Comparison of ENCODE assay signal across 13 cellular contexts in the genomic region with DNA sequence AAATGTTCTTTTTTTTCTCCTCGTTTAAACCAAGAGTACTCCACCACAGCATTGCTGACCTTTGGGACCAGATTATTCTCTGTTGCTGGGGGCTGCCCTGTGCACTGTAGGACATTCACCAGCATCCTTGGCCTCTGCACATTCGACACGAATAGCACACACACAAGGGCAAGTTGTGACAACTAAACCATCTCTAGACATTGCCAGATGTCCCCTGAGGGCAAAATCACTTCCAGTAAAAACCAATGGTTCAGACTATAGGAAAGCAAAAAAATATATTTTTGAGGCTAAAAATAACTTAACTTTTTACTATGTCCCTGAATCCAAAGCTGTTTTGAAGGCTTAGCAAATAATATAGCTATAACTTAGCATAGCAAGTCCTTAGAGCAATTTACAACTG.
DNase-seq lines count a peak whose midpoint lies in the region; ATAC-seq and TF ChIP-seq lines count a peak whose summit lies in the region.
"Had no signal": no experiment of that assay in that cellular context is flagged by ENCODE, and none has a peak within 500 bp of the region (broad histone marks: within the 10 kb centered on the region; RNA-seq: fewer than 3 reads in every experiment).

No MANE protein-coding gene starts in this region.

- H3K4me3 ChIP-seq in esophagus muscularis mucosa: no peak overlapping the region
- H3K4me3 ChIP-seq: A549 had no signal

- no peak for TF ChIP-seq EP300 in esophagus muscularis mucosa (IDR thresholded peaks at IDR 0.05)

- H3K27ac ChIP-seq in esophagus muscularis mucosa (replicated peaks in 1 of 4): no peak overlapping the region
- H3K27ac ChIP-seq: A549, HL-60 had no signal

- TF ChIP-seq POLR2A in esophagus muscularis mucosa (IDR thresholded peaks at IDR 0.05; ENCODE audit: low read depth): no peak

- ATAC-seq in HG02642 (IDR thresholded peaks at IDR 0.05; ENCODE audit: poor library complexity, unreplicated experiment) (no peak), SK-N-SH treated with all-trans-retinoic acid at 6 μM for 48 hours (no peak)
- ATAC-seq: A549; CD8-positive, alpha-beta T cell had no signal

- no peaks in the 10 kb centered on the region for H3K36me3 ChIP-seq in esophagus muscularis mucosa

- 86% methylated on average over 3 of the region's 3 CpGs for WGBS in esophagus muscularis mucosa

- H3K4me1 ChIP-seq in esophagus muscularis mucosa: no peaks in the 10 kb centered on the region
- H3K4me1 ChIP-seq: A549 had no signal

- DNase-seq in ELR (ENCODE audit: low read depth): peak; percentile 22
- peak; percentile 24 for DNase-seq in M059J (ENCODE audit: low read depth)
- peak; percentile 24 for DNase-seq in esophagus muscularis mucosa (ENCODE audit: extremely low spot score)
- no peak for DNase-seq in AG08395 (ENCODE audit: low spot score)
- DNase-seq: CD8-positive, alpha-beta T cell; COR-L47; DMS153; DMS79 treated with DMSO at 0.1 percent for 48 hours; H7 had no signal

- TF ChIP-seq CTCF in esophagus muscularis mucosa (IDR thresholded peaks at IDR 0.05): no peak

- intact Hi-C loops in esophagus muscularis mucosa (cut with DNase I): no loop called here

- no peaks in the 10 kb centered on the region for H3K27me3 ChIP-seq in esophagus muscularis mucosa

- peaks cover 0 to 24% (median 20%) of the 10 kb centered on the region in 4 donors for H3K9me3 ChIP-seq in esophagus muscularis mucosa
- H3K9me3 ChIP-seq: A549 had no signal

TF ChIP-seq in SK-N-SH treated with all-trans-retinoic acid at 6 μM for 48 hours, 23 proteins besides CTCF, POLR2A, EP300 and RAD21:
- TF ChIP-seq BACH2 (CRISPR knock-in tag; IDR thresholded peaks at IDR 0.05; ENCODE audit: borderline replicate concordance): no peak
- no peak for TF ChIP-seq PPARA (CRISPR knock-in tag; IDR thresholded peaks at IDR 0.05; ENCODE audit: borderline replicate concordance)
- no peak for TF ChIP-seq ZFP30 (CRISPR knock-in tag; IDR thresholded peaks at IDR 0.05)
- TF ChIP-seq ZNF8 (CRISPR knock-in tag; IDR thresholded peaks at IDR 0.05): no peak
- TF ChIP-seq TOX (CRISPR knock-in tag; IDR thresholded peaks at IDR 0.05; ENCODE audit: borderline replicate concordance): no peak
- TF ChIP-seq, protein P1, sequence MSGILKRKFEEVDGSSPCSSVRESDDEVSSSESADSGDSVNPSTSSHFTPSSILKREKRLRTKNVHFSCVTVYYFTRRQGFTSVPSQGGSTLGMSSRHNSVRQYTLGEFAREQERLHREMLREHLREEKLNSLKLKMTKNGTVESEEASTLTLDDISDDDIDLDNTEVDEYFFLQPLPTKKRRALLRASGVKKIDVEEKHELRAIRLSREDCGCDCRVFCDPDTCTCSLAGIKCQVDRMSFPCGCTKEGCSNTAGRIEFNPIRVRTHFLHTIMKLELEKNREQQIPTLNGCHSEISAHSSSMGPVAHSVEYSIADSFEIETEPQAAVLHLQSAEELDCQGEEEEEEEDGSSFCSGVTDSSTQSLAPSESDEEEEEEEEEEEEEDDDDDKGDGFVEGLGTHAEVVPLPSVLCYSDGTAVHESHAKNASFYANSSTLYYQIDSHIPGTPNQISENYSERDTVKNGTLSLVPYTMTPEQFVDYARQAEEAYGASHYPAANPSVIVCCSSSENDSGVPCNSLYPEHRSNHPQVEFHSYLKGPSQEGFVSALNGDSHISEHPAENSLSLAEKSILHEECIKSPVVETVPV (CRISPR knock-in tag; IDR thresholded peaks at IDR 0.05): no peak
- TF ChIP-seq SNAI2 (CRISPR knock-in tag; IDR thresholded peaks at IDR 0.05): no peak
- TF ChIP-seq ZNF70 (CRISPR knock-in tag; IDR thresholded peaks at IDR 0.05): no peak
- TF ChIP-seq OSR1 (CRISPR knock-in tag; IDR thresholded peaks at IDR 0.05): no peak
- TF ChIP-seq ISL1 (CRISPR knock-in tag; IDR thresholded peaks at IDR 0.05): no peak
- TF ChIP-seq, protein P2, sequence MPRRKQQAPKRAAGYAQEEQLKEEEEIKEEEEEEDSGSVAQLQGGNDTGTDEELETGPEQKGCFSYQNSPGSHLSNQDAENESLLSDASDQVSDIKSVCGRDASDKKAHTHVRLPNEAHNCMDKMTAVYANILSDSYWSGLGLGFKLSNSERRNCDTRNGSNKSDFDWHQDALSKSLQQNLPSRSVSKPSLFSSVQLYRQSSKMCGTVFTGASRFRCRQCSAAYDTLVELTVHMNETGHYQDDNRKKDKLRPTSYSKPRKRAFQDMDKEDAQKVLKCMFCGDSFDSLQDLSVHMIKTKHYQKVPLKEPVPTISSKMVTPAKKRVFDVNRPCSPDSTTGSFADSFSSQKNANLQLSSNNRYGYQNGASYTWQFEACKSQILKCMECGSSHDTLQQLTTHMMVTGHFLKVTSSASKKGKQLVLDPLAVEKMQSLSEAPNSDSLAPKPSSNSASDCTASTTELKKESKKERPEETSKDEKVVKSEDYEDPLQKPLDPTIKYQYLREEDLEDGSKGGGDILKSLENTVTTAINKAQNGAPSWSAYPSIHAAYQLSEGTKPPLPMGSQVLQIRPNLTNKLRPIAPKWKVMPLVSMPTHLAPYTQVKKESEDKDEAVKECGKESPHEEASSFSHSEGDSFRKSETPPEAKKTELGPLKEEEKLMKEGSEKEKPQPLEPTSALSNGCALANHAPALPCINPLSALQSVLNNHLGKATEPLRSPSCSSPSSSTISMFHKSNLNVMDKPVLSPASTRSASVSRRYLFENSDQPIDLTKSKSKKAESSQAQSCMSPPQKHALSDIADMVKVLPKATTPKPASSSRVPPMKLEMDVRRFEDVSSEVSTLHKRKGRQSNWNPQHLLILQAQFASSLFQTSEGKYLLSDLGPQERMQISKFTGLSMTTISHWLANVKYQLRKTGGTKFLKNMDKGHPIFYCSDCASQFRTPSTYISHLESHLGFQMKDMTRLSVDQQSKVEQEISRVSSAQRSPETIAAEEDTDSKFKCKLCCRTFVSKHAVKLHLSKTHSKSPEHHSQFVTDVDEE (CRISPR knock-in tag; IDR thresholded peaks at IDR 0.05): no peak
